ENCODE assay signal across 18 cellular contexts in the genomic region with DNA sequence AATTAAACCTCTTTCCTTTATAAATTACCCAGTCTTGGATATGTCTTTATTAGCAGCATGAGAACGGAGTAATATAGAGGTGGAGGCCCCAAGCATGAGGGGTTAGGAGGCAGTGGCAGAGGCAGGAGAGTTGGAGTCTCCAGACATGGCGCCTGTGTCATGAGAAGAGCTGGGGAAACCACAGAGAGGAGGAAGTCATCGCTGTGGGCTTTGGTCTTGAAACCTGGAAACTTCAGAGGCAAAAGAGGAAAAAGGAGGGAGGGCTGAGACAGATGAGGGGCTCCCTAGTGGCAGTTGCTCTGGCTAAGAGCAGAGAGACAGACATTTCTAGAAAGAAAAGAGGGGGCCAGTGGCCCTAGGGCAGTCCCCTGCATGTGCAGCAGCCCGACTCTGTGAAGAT.
"Had no signal": no experiment of that assay in that cellular context is flagged by ENCODE, and none has a peak within 500 bp of the region (broad histone marks: within the 10 kb centered on the region; RNA-seq: fewer than 3 reads in every experiment).

No MANE protein-coding gene starts in this region.

- H3K9me3 ChIP-seq: gastroesophageal sphincter, heart left ventricle, left lung, sigmoid colon, thoracic aorta, upper lobe of left lung had no signal

- H3K9ac ChIP-seq: parathyroid adenoma had no signal

- H3K27ac ChIP-seq: gastroesophageal sphincter, heart left ventricle, left lung, parathyroid adenoma, sigmoid colon, thoracic aorta, upper lobe of left lung had no signal

- H2AFZ ChIP-seq: parathyroid adenoma had no signal

- H3K4me3 Mint-ChIP-seq: activated naive CD4-positive, alpha-beta T cell treated with anti-CD3 and anti-CD28 coated beads, Interleukin-2, amount 50 U/mL, for 24 hours; activated T-cell treated with anti-CD3 and anti-CD28 coated beads, Interleukin-2, amount 50 U/mL, for 72 hours; mesothelial cell of epicardium; natural killer cell treated with Interleukin-12 subunit alpha and Interleukin-12 subunit beta and Interleukin-15 and Interleukin-18, amount 100 ng/mL, for 72 hours; stimulated activated memory B cell treated with anti-CD40 and anti-IgM and Interleukin-4, amounts not matched to agents 10 μg/mL and 1 μg/mL and 100 μg/mL, for 72 hours had no signal

- H3K4me1 ChIP-seq: left lung, parathyroid adenoma, sigmoid colon had no signal

- DNase-seq: activated CD4-positive, alpha-beta T cell treated with anti-CD3 and anti-CD28 coated beads, Interleukin-2, amount 50 U/mL, for 1 hour; activated effector memory CD4-positive, alpha-beta T cell treated with anti-CD3 and anti-CD28 coated beads, Interleukin-2, amount 50 U/mL, for 16 hours; activated T-cell treated with anti-CD3 and anti-CD28 coated beads, Interleukin-2, amount 50 U/mL, for 72 hours; effector CD4-positive, alpha-beta T cell; heart left ventricle; left lung; sigmoid colon; stimulated activated CD4-positive, alpha-beta T cell treated with anti-CD3 and anti-CD28 coated beads, Interleukin-4, amount 100 ng/mL, for 4 hours; T1000; upper lobe of left lung had no signal

- H3K27ac Mint-ChIP-seq: activated naive CD4-positive, alpha-beta T cell treated with anti-CD3 and anti-CD28 coated beads, Interleukin-2, amount 50 U/mL, for 24 hours; activated T-cell treated with anti-CD3 and anti-CD28 coated beads, Interleukin-2, amount 50 U/mL, for 72 hours; mesothelial cell of epicardium; natural killer cell treated with Interleukin-12 subunit alpha and Interleukin-12 subunit beta and Interleukin-15 and Interleukin-18, amount 100 ng/mL, for 72 hours; stimulated activated memory B cell treated with anti-CD40 and anti-IgM and Interleukin-4, amounts not matched to agents 10 μg/mL and 1 μg/mL and 100 μg/mL, for 72 hours had no signal

- H3K27me3 ChIP-seq: gastroesophageal sphincter, heart left ventricle, left lung, sigmoid colon, upper lobe of left lung had no signal

- H3K36me3 ChIP-seq: gastroesophageal sphincter, heart left ventricle, left lung, sigmoid colon, thoracic aorta, upper lobe of left lung had no signal

- H3K79me2 ChIP-seq: parathyroid adenoma had no signal

- H3K4me3 ChIP-seq: gastroesophageal sphincter, heart left ventricle, left lung, sigmoid colon, thoracic aorta, upper lobe of left lung had no signal

- H3K36me3 Mint-ChIP-seq: activated naive CD4-positive, alpha-beta T cell treated with anti-CD3 and anti-CD28 coated beads, Interleukin-2, amount 50 U/mL, for 24 hours; mesothelial cell of epicardium; natural killer cell treated with Interleukin-12 subunit alpha and Interleukin-12 subunit beta and Interleukin-15 and Interleukin-18, amount 100 ng/mL, for 72 hours; stimulated activated memory B cell treated with anti-CD40 and anti-IgM and Interleukin-4, amounts not matched to agents 10 μg/mL and 1 μg/mL and 100 μg/mL, for 72 hours had no signal

- ATAC-seq: esophagus mucosa; gastroesophageal sphincter; heart left ventricle; left lung; natural killer cell treated with Interleukin-12 subunit alpha and Interleukin-12 subunit beta and Interleukin-15 and Interleukin-18, amount 100 ng/mL, for 72 hours; stimulated activated memory B cell treated with anti-CD40 and anti-IgM and Interleukin-4, amounts not matched to agents 10 μg/mL and 1 μg/mL and 100 μg/mL, for 72 hours had no signal

- H3K9me3 Mint-ChIP-seq: activated naive CD4-positive, alpha-beta T cell treated with anti-CD3 and anti-CD28 coated beads, Interleukin-2, amount 50 U/mL, for 24 hours; activated T-cell treated with anti-CD3 and anti-CD28 coated beads, Interleukin-2, amount 50 U/mL, for 72 hours; mesothelial cell of epicardium; natural killer cell treated with Interleukin-12 subunit alpha and Interleukin-12 subunit beta and Interleukin-15 and Interleukin-18, amount 100 ng/mL, for 72 hours; stimulated activated memory B cell treated with anti-CD40 and anti-IgM and Interleukin-4, amounts not matched to agents 10 μg/mL and 1 μg/mL and 100 μg/mL, for 72 hours had no signal
